21 cellular contexts compared by ENCODE assay signal in the genomic region with DNA sequence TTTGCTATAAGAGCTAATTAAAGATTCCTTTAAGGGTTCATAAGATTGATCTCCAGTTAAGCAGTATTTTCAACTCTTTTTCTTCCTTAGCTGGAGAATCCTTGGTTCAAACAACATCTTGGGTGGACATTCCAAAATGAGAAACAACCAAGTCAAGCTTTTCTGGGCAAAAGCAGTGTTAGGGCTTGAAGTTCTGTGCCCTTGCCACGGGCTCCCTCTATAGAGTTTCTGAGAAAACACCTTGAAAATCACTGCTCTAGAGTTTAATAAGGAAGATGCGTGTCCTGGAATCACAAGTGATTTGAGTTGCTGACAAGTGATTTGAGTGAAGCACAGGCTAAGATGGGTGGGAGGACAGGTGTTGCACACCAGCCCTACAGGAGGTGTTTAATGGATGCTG.
DNase-seq lines count a peak whose midpoint lies in the region; ATAC-seq and TF ChIP-seq lines count a peak whose summit lies in the region.
"Had no signal": no experiment of that assay in that cellular context is flagged by ENCODE, and none has a peak within 500 bp of the region (broad histone marks: within the 10 kb centered on the region; RNA-seq: fewer than 3 reads in every experiment).

No MANE protein-coding gene starts in this region.

- H3K27ac ChIP-seq in HCT116 (ENCODE audit: low read depth, low read length) (no peak overlapping the region), OCI-LY7 (ENCODE audit: low read depth, low read length, poor library complexity, severe bottlenecking) (no peak overlapping the region)
- H3K27ac ChIP-seq: BLaER1 treated with 17β-estradiol and CSF1 and Interleukin-3, amounts not matched to agents 10 nM and 100 nM; psoas muscle; RWPE1 had no signal

- H3K36me3 Mint-ChIP-seq in activated naive CD4-positive, alpha-beta T cell treated with anti-CD3 and anti-CD28 coated beads, Interleukin-2, amount 10 ng/mL, durations not matched to agents 7 days and 5 days, result no peaks in the 10 kb centered on the region

- H3K4me3 ChIP-seq in BJ (ENCODE audit: low read depth, low read length) (no peak overlapping the region), HCT116 (replicated peaks in 1 of 2; ENCODE audit: low read depth in 1 of 2, low read length in 2 of 2) (no peak overlapping the region), OCI-LY7 (ENCODE audit: low read depth, low read length, poor library complexity, severe bottlenecking) (no peak overlapping the region), epithelial cell of esophagus (ENCODE audit: low read length) (no peak overlapping the region), foreskin fibroblast (ENCODE audit: low read depth in 1 of 2, low read length in 2 of 2) (no peak overlapping the region)
- H3K4me3 ChIP-seq: BLaER1 treated with 17β-estradiol and CSF1 and Interleukin-3, amounts not matched to agents 10 nM and 100 nM; MG63; psoas muscle had no signal

- H4K20me1 ChIP-seq in HCT116 (ENCODE audit: insufficient read depth) (no peaks in the 10 kb centered on the region), OCI-LY7 (ENCODE audit: insufficient read depth, low read length) (peaks cover 16% of the 10 kb centered on the region; the same call in 1 of the 2 replicates)

- H3K9me2 ChIP-seq in HCT116 (ENCODE audit: insufficient read depth) (no peaks in the 10 kb centered on the region), OCI-LY7 (ENCODE audit: insufficient read depth, low read length) (no peaks in the 10 kb centered on the region)

- H3K4me1 ChIP-seq in HCT116 (ENCODE audit: control insufficient read depth in 1 of 2, insufficient read depth in 2 of 2, low read length in 2 of 2) (no peaks in the 10 kb centered on the region), OCI-LY7 (ENCODE audit: insufficient read depth, low read length, poor library complexity, severe bottlenecking) (no peaks in the 10 kb centered on the region)

- H3K36me3 ChIP-seq in BJ (ENCODE audit: control insufficient read depth, insufficient read depth, low read length) (no peaks in the 10 kb centered on the region), HCT116 (ENCODE audit: control insufficient read depth in 1 of 2, insufficient read depth in 2 of 2, low read length in 2 of 2) (no peaks in the 10 kb centered on the region), OCI-LY7 (ENCODE audit: insufficient read depth, low read length) (no peaks in the 10 kb centered on the region)
- H3K36me3 ChIP-seq: BLaER1 treated with 17β-estradiol and CSF1 and Interleukin-3, amounts not matched to agents 10 nM and 100 nM; MG63 had no signal

- H3K4me1 Mint-ChIP-seq in activated naive CD4-positive, alpha-beta T cell treated with anti-CD3 and anti-CD28 coated beads, Interleukin-2, amount 10 ng/mL, durations not matched to agents 7 days and 5 days, result no peaks in the 10 kb centered on the region

- H2AFZ ChIP-seq in HCT116 (ENCODE audit: low read depth, low read length, poor library complexity, severe bottlenecking) (no peak overlapping the region), OCI-LY7 (ENCODE audit: low read length) (no peak overlapping the region)

- DNase-seq in BJ (ENCODE audit: low read depth), result no peak
- no peak for DNase-seq in HCT116 (ENCODE audit: low read depth, low spot score)
- peak; percentile 16 for DNase-seq in OCI-LY7 (ENCODE audit: low spot score)
- DNase-seq in epithelial cell of esophagus (ENCODE audit: low read depth), result peak; percentile 8
- no peak for DNase-seq in cerebellum (ENCODE audit: low spot score)
- no peak for DNase-seq in foreskin fibroblast
- DNase-seq in stimulated activated CD4-positive, alpha-beta T cell treated with anti-CD3 and anti-CD28 coated beads, Interleukin-12 subunit alpha, Interleukin-12 subunit beta, amount 100 ng/mL, for 4 hours, result no peak
- no peak for DNase-seq in activated naive CD4-positive, alpha-beta T cell treated with anti-CD3 and anti-CD28 coated beads, Interleukin-2, amount 10 ng/mL, durations not matched to agents 7 days and 5 days
- DNase-seq: activated naive CD4-positive, alpha-beta T cell; activated T-cell treated with anti-CD3 and anti-CD28 coated beads for 4 hours; GDM1; left colon; MG63; NCI-H526 treated with DMSO at 0.1 percent for 48 hours; nephron progenitor cell; psoas muscle; small intestine; stimulated activated CD4-positive, alpha-beta T cell treated with anti-CD3 and anti-CD28 coated beads, Interleukin-4, amount 100 ng/mL, for 24 hours; SW 1271 had no signal

- no peak overlapping the region for H3K4me3 Mint-ChIP-seq in activated naive CD4-positive, alpha-beta T cell treated with anti-CD3 and anti-CD28 coated beads, Interleukin-2, amount 10 ng/mL, durations not matched to agents 7 days and 5 days
- H3K4me3 Mint-ChIP-seq: nephron progenitor cell had no signal

- POLR2A ChIA-PET in BJ (lab: Charles Lee) (no interaction called here), HCT116 (lab: Charles Lee) (no interaction called here), OCI-LY7 (lab: Charles Lee) (interaction anchor here (1.0 kb wide), 1 partner anchor 23 kb away, joined by 3 read pairs; no protein-coding TSS in a partner anchor)

- peak; percentile 60 for TF ChIP-seq RAD21 in HCT116 (IDR thresholded peaks at IDR 0.05; ENCODE audit: low read depth)

- no peak overlapping the region for H3K9ac ChIP-seq in HCT116 (ENCODE audit: low read length)
- H3K9ac ChIP-seq: BLaER1 treated with 17β-estradiol and CSF1 and Interleukin-3, amounts not matched to agents 10 nM and 100 nM had no signal

- H3K4me2 ChIP-seq in HCT116 (ENCODE audit: low read length) (no peak overlapping the region), OCI-LY7 (ENCODE audit: low read length) (no peak overlapping the region)
- H3K4me2 ChIP-seq: BLaER1 treated with 17β-estradiol and CSF1 and Interleukin-3, amounts not matched to agents 10 nM and 100 nM had no signal

- no peaks in the 10 kb centered on the region for H3K27me3 ChIP-seq in BJ (ENCODE audit: control insufficient read depth, insufficient read depth, low read length)
- no peaks in the 10 kb centered on the region; the same call in none of the 2 replicates for H3K27me3 ChIP-seq in HCT116 (ENCODE audit: insufficient read depth, low read length)
- H3K27me3 ChIP-seq: BLaER1 treated with 17β-estradiol and CSF1 and Interleukin-3, amounts not matched to agents 10 nM and 100 nM; MG63 had no signal

- TF ChIP-seq CTCF in BJ (IDR thresholded peaks at IDR 0.05; ENCODE audit: insufficient read depth, low read depth, low read length) (peak; percentile 34; the same call in 1 of the 2 replicates), HCT116 (IDR thresholded peaks at IDR 0.05 in 2 of 3, conservative IDR thresholded peaks at IDR 0.05 in 1 of 3; ENCODE audit: borderline replicate concordance in 1 of 3, insufficient read depth in 1 of 3, low read depth in 2 of 3, low read length in 2 of 3) (0 out of 6 replicates have a peak, but pooled peaks of 1 of the 3 experiments have one; percentile 10), OCI-LY7 (conservative IDR thresholded peaks at IDR 0.05; ENCODE audit: low read length) (peak; percentile 58), epithelial cell of esophagus (IDR thresholded peaks at IDR 0.05; ENCODE audit: insufficient read depth, low read depth, low read length, missing control alignments) (peak; percentile 12), foreskin fibroblast (IDR thresholded peaks at IDR 0.05; ENCODE audit: low read depth, low read length) (no peak)

- RAD21 ChIA-PET in HCT116 (lab: Charles Lee; ENCODE audit: low non-redundant PET in 1 of 2, low total read pairs in 2 of 2, uncharacterized antibody in 2 of 2, unreplicated experiment in 2 of 2), result no interaction called here

- BruUV-seq in HCT116 (replicated peaks; lab: Mats Ljungman, UMichigan), result no TSS peak
- BruUV-seq in OCI-LY7 (replicated peaks; lab: Mats Ljungman, UMichigan), result no TSS peak

- no peaks in the 10 kb centered on the region for H3K79me2 ChIP-seq in HCT116 (ENCODE audit: insufficient read depth, low read length)
- H3K79me2 ChIP-seq in OCI-LY7 (ENCODE audit: insufficient read depth, low read depth, low read length), result peaks cover 3% of the 10 kb centered on the region; the same call in 1 of the 2 replicates

- no peaks in the 10 kb centered on the region for H3K27me3 Mint-ChIP-seq in activated naive CD4-positive, alpha-beta T cell treated with anti-CD3 and anti-CD28 coated beads, Interleukin-2, amount 10 ng/mL, durations not matched to agents 7 days and 5 days

- no peaks in the 10 kb centered on the region for H3K9me3 ChIP-seq in HCT116 (ENCODE audit: control insufficient read depth in 1 of 2, insufficient read depth in 1 of 2, low read depth in 1 of 2, low read length in 2 of 2)
- H3K9me3 ChIP-seq in OCI-LY7 (ENCODE audit: low read length), result no peaks in the 10 kb centered on the region
- H3K9me3 ChIP-seq: BLaER1 treated with 17β-estradiol and CSF1 and Interleukin-3, amounts not matched to agents 10 nM and 100 nM; MG63; psoas muscle had no signal

- CTCF ChIA-PET in BJ (lab: Yijun Ruan, JAX) (interaction anchor here (0.9 to 2.3 kb wide), 6 partner anchors 12 to 684 kb away, joined by 3 to 6 read pairs (median 4); a partner anchor contains a TSS), HCT116 (lab: Charles Lee) (no interaction called here), OCI-LY7 (lab: Charles Lee; ENCODE audit: unreplicated experiment) (no interaction called here)
- CTCF ChIA-PET in activated naive CD4-positive, alpha-beta T cell treated with anti-CD3 and anti-CD28 coated beads, Interleukin-2, amount 10 ng/mL, durations not matched to agents 7 days and 5 days (lab: Charles Lee), result interaction anchor here (1.3 kb wide), 1 partner anchor 95 kb away, joined by 3 read pairs; no protein-coding TSS in a partner anchor

- no peak for TF ChIP-seq POLR2A in HCT116 (IDR thresholded peaks at IDR 0.05; ENCODE audit: borderline replicate concordance, extremely low read depth, insufficient read depth, insufficient read length)

- intact Hi-C loops in HCT116 (cut with micrococcal nuclease) (loop anchor here (5.0 kb wide), 1 partner anchor 275 kb away; no protein-coding TSS in a partner anchor), OCI-LY7 (cut with micrococcal nuclease; ENCODE audit: unreplicated experiment) (no loop called here)

- ATAC-seq in HCT116, result no peak
- ATAC-seq: left colon, psoas muscle had no signal

- H3K27ac Mint-ChIP-seq in activated naive CD4-positive, alpha-beta T cell treated with anti-CD3 and anti-CD28 coated beads, Interleukin-2, amount 10 ng/mL, durations not matched to agents 7 days and 5 days, result no peak overlapping the region
- H3K27ac Mint-ChIP-seq: nephron progenitor cell had no signal

- no peaks in the 10 kb centered on the region for H3K9me3 Mint-ChIP-seq in activated naive CD4-positive, alpha-beta T cell treated with anti-CD3 and anti-CD28 coated beads, Interleukin-2, amount 10 ng/mL, durations not matched to agents 7 days and 5 days
- H3K9me3 Mint-ChIP-seq: nephron progenitor cell had no signal

TF ChIP-seq in HCT116, 20 proteins besides CTCF, POLR2A, EP300 and RAD21 (continues in another document):
- TF ChIP-seq YY1 (IDR thresholded peaks at IDR 0.05; ENCODE audit: extremely low read depth, insufficient replicate concordance, low read depth, low read length) (no peak), SRF (IDR thresholded peaks at IDR 0.05; ENCODE audit: low read depth) (no peak), SIN3A (IDR thresholded peaks at IDR 0.05; ENCODE audit: low read depth) (no peak)

Comparison
In these comparisons a context has a peak if more than half of its experiments do, and no peak if none do; other contexts are left out.
1. DNase-seq: peak in OCI-LY7 (single experiment) and epithelial cell of esophagus (single experiment); none in BJ (single experiment), HCT116 (single experiment), cerebellum (single experiment), foreskin fibroblast (0 of 2), stimulated activated CD4-positive, alpha-beta T cell treated with anti-CD3 and anti-CD28 coated beads, Interleukin-12 subunit alpha, Interleukin-12 subunit beta, amount 100 ng/mL, for 4 hours (single experiment) and activated naive CD4-positive, alpha-beta T cell treated with anti-CD3 and anti-CD28 coated beads, Interleukin-2, amount 10 ng/mL, durations not matched to agents 7 days and 5 days (single experiment).
2. CTCF ChIA-PET loops: an anchor here in BJ (0.9 to 2.3 kb wide) and activated naive CD4-positive, alpha-beta T cell treated with anti-CD3 and anti-CD28 coated beads, Interleukin-2, amount 10 ng/mL, durations not matched to agents 7 days and 5 days (1.3 kb wide); none called in HCT116 and OCI-LY7.